ENCODE assay signal across 26 cellular contexts in genomic region chr16:63130942-63131341, GRCh38.
"Had no signal": no experiment of that assay in that cellular context is flagged by ENCODE, and none has a peak within 500 bp of the region (broad histone marks: within the 10 kb centered on the region; RNA-seq: fewer than 3 reads in every experiment).

No MANE protein-coding gene starts in this region.

- H3K27me3 Mint-ChIP-seq: naive B cell had no signal

- H3K4me1 Mint-ChIP-seq: mesothelial cell of epicardium, naive B cell had no signal

- H3K27ac ChIP-seq: coronary artery, dorsolateral prefrontal cortex, esophagus squamous epithelium, gastrocnemius medialis, heart right ventricle, left lung, lower lobe of right lung had no signal

- ATAC-seq: esophagus mucosa, gastrocnemius medialis, heart right ventricle, left cardiac atrium, left lung, left ventricle myocardium superior, lower lobe of right lung, mucosa of descending colon had no signal

- FAIRE-seq: colon, endothelial cell of umbilical vein, islet of Langerhans, keratinocyte had no signal

- H3K36me3 ChIP-seq: esophagus squamous epithelium, gastrocnemius medialis, heart right ventricle, left lung, lower lobe of right lung had no signal

- H3K4me3 Mint-ChIP-seq: mesothelial cell of epicardium, naive B cell had no signal

- H3K36me3 Mint-ChIP-seq: mesothelial cell of epicardium, naive B cell had no signal

- H3K4me3 ChIP-seq: coronary artery, dorsolateral prefrontal cortex, esophagus squamous epithelium, gastrocnemius medialis, heart right ventricle, left lung, lower lobe of right lung, mucosa of descending colon had no signal

- H3K4me1 ChIP-seq: esophagus squamous epithelium, gastrocnemius medialis, heart right ventricle, left lung, lower lobe of right lung had no signal

- H3K27ac Mint-ChIP-seq: mesothelial cell of epicardium had no signal

- H3K27me3 ChIP-seq: dorsolateral prefrontal cortex, esophagus squamous epithelium, gastrocnemius medialis, heart right ventricle, left lung had no signal

- DNase-seq: dermis blood vessel endothelial cell; dorsolateral prefrontal cortex; effector CD4-positive, alpha-beta T cell; effector memory CD4-positive, alpha-beta T cell; esophagus squamous epithelium; foreskin fibroblast; foreskin melanocyte; gastrocnemius medialis; glutamatergic neuron; head of caudate nucleus; heart right ventricle; hippocampal formation; left cardiac atrium; left lung; left ventricle myocardium superior; lower lobe of right lung; mesenchymal stem cell; mucosa of descending colon; naive B cell had no signal

- H3K9me3 ChIP-seq: gastrocnemius medialis, lower lobe of right lung had no signal
